ENCODE assay signal across 9 cellular contexts in genomic region chr1:161068306-161069200, GRCh38. TPM values are rescaled to one million over a fixed set of nuclear protein-coding genes. Genes with fewer than 3 reads are reported as not detected.
A peak's percentile ranks its signal among the peaks of the same experiment; 100 is the strongest.
DNase-seq lines count a peak whose midpoint lies in the region; ATAC-seq, FAIRE-seq and TF ChIP-seq lines count a peak whose summit lies in the region.
"Had no signal": no experiment of that assay in that cellular context is flagged by ENCODE, and none has a peak within 500 bp of the region (broad histone marks: within the 10 kb centered on the region; RNA-seq: fewer than 3 reads in every experiment).

No MANE protein-coding gene starts in this region.

- no peaks in the 10 kb centered on the region for H3K9me3 Mint-ChIP-seq in T-cell
- H3K9me3 Mint-ChIP-seq in activated naive CD8-positive, alpha-beta T cell treated with anti-CD3 and anti-CD28 coated beads, Interleukin-2, amount 50 U/mL, for 24 hours, result no peaks in the 10 kb centered on the region
- H3K9me3 Mint-ChIP-seq in stimulated activated naive B cell treated with anti-CD40 and anti-IgM and Interleukin-4, amounts not matched to agents 10 μg/mL and 1 μg/mL and 100 μg/mL, for 72 hours, result no peaks in the 10 kb centered on the region
- no peaks in the 10 kb centered on the region for H3K9me3 Mint-ChIP-seq in chondrocyte (ENCODE audit: low read depth)

- TF ChIP-seq CTCF in chondrocyte (IDR thresholded peaks at IDR 0.05), result no peak

- CTCF ChIA-PET in T-cell (lab: Charles Lee), result interaction anchor here (0.5 to 2.3 kb wide), 16 partner anchors 22 to 693 kb away, joined by 3 to 21 read pairs (median 4); partner anchors contain the start of genes F11R (in 1 of the 2), TSTD1 (in 1 of the 2), UFC1 (in 1 of the 2) and USF1 (in 1 of the 2)

- peak overlapping the region; percentile 99 to 100 (median 100) for H3K4me3 Mint-ChIP-seq in T-cell
- peak overlapping the region; percentile 99 for H3K4me3 Mint-ChIP-seq in activated naive CD8-positive, alpha-beta T cell treated with anti-CD3 and anti-CD28 coated beads, Interleukin-2, amount 50 U/mL, for 24 hours
- peak overlapping the region; percentile 90 to 97 for H3K4me3 Mint-ChIP-seq in stimulated activated naive B cell treated with anti-CD40 and anti-IgM and Interleukin-4, amounts not matched to agents 10 μg/mL and 1 μg/mL and 100 μg/mL, for 72 hours
- H3K4me3 Mint-ChIP-seq in chondrocyte (ENCODE audit: unreplicated experiment), result no peak overlapping the region

- H3K27me3 Mint-ChIP-seq in T-cell (no peaks in the 10 kb centered on the region), chondrocyte (ENCODE audit: low read depth) (peaks cover 14% of the 10 kb centered on the region)
- H3K27me3 Mint-ChIP-seq in activated naive CD8-positive, alpha-beta T cell treated with anti-CD3 and anti-CD28 coated beads, Interleukin-2, amount 50 U/mL, for 24 hours, result no peaks in the 10 kb centered on the region
- H3K27me3 Mint-ChIP-seq in stimulated activated naive B cell treated with anti-CD40 and anti-IgM and Interleukin-4, amounts not matched to agents 10 μg/mL and 1 μg/mL and 100 μg/mL, for 72 hours, result no peaks in the 10 kb centered on the region

- peaks cover 19% of the 10 kb centered on the region for H3K36me3 Mint-ChIP-seq in T-cell
- H3K36me3 Mint-ChIP-seq in activated naive CD8-positive, alpha-beta T cell treated with anti-CD3 and anti-CD28 coated beads, Interleukin-2, amount 50 U/mL, for 24 hours (ENCODE audit: low read depth), result peaks cover 31% of the 10 kb centered on the region
- H3K36me3 Mint-ChIP-seq in stimulated activated naive B cell treated with anti-CD40 and anti-IgM and Interleukin-4, amounts not matched to agents 10 μg/mL and 1 μg/mL and 100 μg/mL, for 72 hours, result peaks cover 36 to 44% of the 10 kb centered on the region in 2 donors
- no peaks in the 10 kb centered on the region for H3K36me3 Mint-ChIP-seq in chondrocyte (ENCODE audit: low read depth)

- H3K4me1 Mint-ChIP-seq in T-cell, result peaks cover 67 to 84% (median 70%) of the 10 kb centered on the region in 3 donors
- H3K4me1 Mint-ChIP-seq in activated naive CD8-positive, alpha-beta T cell treated with anti-CD3 and anti-CD28 coated beads, Interleukin-2, amount 50 U/mL, for 24 hours, result peaks cover 73% of the 10 kb centered on the region
- H3K4me1 Mint-ChIP-seq in stimulated activated naive B cell treated with anti-CD40 and anti-IgM and Interleukin-4, amounts not matched to agents 10 μg/mL and 1 μg/mL and 100 μg/mL, for 72 hours, result peaks cover 37 to 71% of the 10 kb centered on the region in 2 donors
- no peaks in the 10 kb centered on the region for H3K4me1 Mint-ChIP-seq in chondrocyte (ENCODE audit: low read depth)

- H3K27ac Mint-ChIP-seq in T-cell (peak overlapping the region; percentile 99), chondrocyte (ENCODE audit: unreplicated experiment) (no peak overlapping the region)
- H3K27ac Mint-ChIP-seq in activated naive CD8-positive, alpha-beta T cell treated with anti-CD3 and anti-CD28 coated beads, Interleukin-2, amount 50 U/mL, for 24 hours, result peak overlapping the region; percentile 97
- peak overlapping the region; percentile 94 for H3K27ac Mint-ChIP-seq in stimulated activated naive B cell treated with anti-CD40 and anti-IgM and Interleukin-4, amounts not matched to agents 10 μg/mL and 1 μg/mL and 100 μg/mL, for 72 hours

- DNase-seq in GM18507 (ENCODE audit: extremely low spot score, insufficient read length, low read depth) (peak; percentile 64), T-cell (peak; percentile 65 to 88 (median 79)), mucosa of gallbladder (ENCODE audit: low spot score) (peak; percentile 62), chondrocyte (ENCODE audit: low spot score) (no peak), NCI-H2029 (lab: John Stamatoyannopoulos, UW) (no peak)
- peak; percentile 88 for DNase-seq in activated naive CD8-positive, alpha-beta T cell treated with anti-CD3 and anti-CD28 coated beads, Interleukin-2, amount 50 U/mL, for 24 hours
- peak; percentile 78 for DNase-seq in stimulated activated naive B cell treated with anti-CD40 and anti-IgM and Interleukin-4, amounts not matched to agents 10 μg/mL and 1 μg/mL and 100 μg/mL, for 72 hours

- peak; percentile 46 for ATAC-seq in HG02938 (IDR thresholded peaks at IDR 0.05; ENCODE audit: unreplicated experiment)
- ATAC-seq in T-cell (replicated peaks in 1 of 4), result peak; percentile 72 to 82 (median 76)
- ATAC-seq in activated naive CD8-positive, alpha-beta T cell treated with anti-CD3 and anti-CD28 coated beads, Interleukin-2, amount 50 U/mL, for 24 hours, result peak; percentile 83
- peak; percentile 70 to 71 for ATAC-seq in stimulated activated naive B cell treated with anti-CD40 and anti-IgM and Interleukin-4, amounts not matched to agents 10 μg/mL and 1 μg/mL and 100 μg/mL, for 72 hours (replicated peaks)

- POLR2A ChIA-PET in T-cell (lab: Charles Lee), result interaction anchor here (0.5 to 1.7 kb wide), 12 partner anchors 22 to 357 kb away, joined by 3 to 10 read pairs (median 4); partner anchors contain the start of genes USF1 (in 2 of the 2), CD48 (in 1 of the 2), F11R (in 1 of the 2) and NIT1 (in 1 of the 2)

- FAIRE-seq in GM18507 (lab: Jason Lieb, UNC), result peak; percentile 99

RNA-seq across cellular contexts. Expression of gene ARHGAP30, which starts 1.1 kb away (rescaled TPM):
- 100 to 1,000 TPM; 193 to 299 (median 279) TPM for total RNA-seq in T-cell
- 16.2 TPM for total RNA-seq in mucosa of gallbladder
- total RNA-seq in chondrocyte, result not detected in 3 replicates
- total RNA-seq: LHCN-M2 had no signal

RNA-seq across cellular contexts. Expression of gene NECTIN4, which starts 20.8 kb away (rescaled TPM):
- total RNA-seq in T-cell (under 1 TPM in 1 of 5 donors, not detected in 4; 0.06 TPM), mucosa of gallbladder (20.3 TPM), chondrocyte (0.12 to 0.26 TPM (median 0.12 TPM) in 3 replicates)
- total RNA-seq: LHCN-M2 had no signal

RNA-seq across cellular contexts. Expression of gene USF1, which starts 22.8 kb away (rescaled TPM):
- 10 to 100 TPM; 65.4 to 96.1 (median 92.2) TPM for total RNA-seq in T-cell
- 58.8 TPM for total RNA-seq in mucosa of gallbladder
- total RNA-seq in chondrocyte, result 34.3 to 44.6 TPM (median 35.3 TPM) in 3 replicates

RNA-seq across cellular contexts. Expression of gene KLHDC9, which starts 29.6 kb away (rescaled TPM):
- 1 to 10 TPM in 1 of 5 donors, under 1 TPM in 2, not detected in 2; 0.82 to 1.6 (median 0.86) TPM for total RNA-seq in T-cell
- 14.3 TPM for total RNA-seq in mucosa of gallbladder
- total RNA-seq in chondrocyte, result 1.1 to 4.4 TPM (median 1.6 TPM) in 3 replicates

RNA-seq across cellular contexts. Expression of gene TSTD1, which starts 29.8 kb away (rescaled TPM):
- 100 to 1,000 TPM in 2 of 5 donors, 10 to 100 TPM in 3; 39.9 to 130 (median 94.8) TPM for total RNA-seq in T-cell
- total RNA-seq in mucosa of gallbladder, result 70.9 TPM
- 0.70 TPM in 1 of 3 replicates, not detected in the others for total RNA-seq in chondrocyte

Comparison
In these comparisons a context has a peak if more than half of its experiments do, and no peak if none do; other contexts are left out.
1. DNase-seq: peak in GM18507 (single experiment), T-cell (34 of 34), activated naive CD8-positive, alpha-beta T cell treated with anti-CD3 and anti-CD28 coated beads, Interleukin-2, amount 50 U/mL, for 24 hours (single experiment), mucosa of gallbladder (single experiment) and stimulated activated naive B cell treated with anti-CD40 and anti-IgM and Interleukin-4, amounts not matched to agents 10 μg/mL and 1 μg/mL and 100 μg/mL, for 72 hours (single experiment); none in chondrocyte (single experiment) and NCI-H2029 (single experiment).
2. RNA of gene ARHGAP30, which starts 1.1 kb away (total RNA-seq): 193 to 299 TPM in T-cell and 16.2 TPM in mucosa of gallbladder (single experiment); not detected in chondrocyte; every median in the first group is over 10 times any median in the second.
3. RNA of gene NECTIN4, which starts 20.8 kb away (total RNA-seq): 20.3 TPM in mucosa of gallbladder (single experiment); 0.12 to 0.26 TPM in chondrocyte and 0.06 TPM in T-cell; every median in the first group is over 10 times any median in the second.
4. Peak in every context shown above with its lines, with median percentiles within 50 percentile points of each other: ATAC-seq.